In genomic region chr14:81170104-81170828, GRCh38 we compare ENCODE assay signal across 8 cellular contexts. TPM values are rescaled to one million over a fixed set of nuclear protein-coding genes. Genes with fewer than 3 reads are reported as not detected.
A peak's percentile ranks its signal among the peaks of the same experiment; 100 is the strongest.
DNase-seq lines count a peak whose midpoint lies in the region; ATAC-seq and TF ChIP-seq lines count a peak whose summit lies in the region.

No MANE protein-coding gene starts in this region.

- peak overlapping the region; percentile 70 for H2AFZ ChIP-seq in OCI-LY3 (ENCODE audit: low read depth, low read length)

- H4K20me1 ChIP-seq in OCI-LY3 (ENCODE audit: insufficient read depth, low read length) = 0 out of 2 replicates have a peak, but pooled peaks cover 4% of the 10 kb centered on the region

- H3K4me3 ChIP-seq in OCI-LY3 (ENCODE audit: low read length) = peak overlapping the region; percentile 78
- peak overlapping the region; percentile 60 to 62 for H3K4me3 ChIP-seq in esophagus (ENCODE audit: low read depth in 1 of 2, low read length in 2 of 2)
- peak overlapping the region; percentile 77 for H3K4me3 ChIP-seq in mucosa of stomach (ENCODE audit: low read length)

- H3K36me3 ChIP-seq in OCI-LY3 (replicated peaks; ENCODE audit: low read depth, low read length) = no peaks in the 10 kb centered on the region
- H3K36me3 ChIP-seq in esophagus (ENCODE audit: control insufficient read depth in 2 of 2, insufficient read depth in 2 of 2, low read length in 1 of 2) = no peaks in the 10 kb centered on the region
- H3K36me3 ChIP-seq in mucosa of stomach (ENCODE audit: control insufficient read depth, insufficient read depth, low read length) = no peaks in the 10 kb centered on the region

- peak overlapping the region; percentile 84 for H3K27ac ChIP-seq in OCI-LY3 (ENCODE audit: low read length)
- peak overlapping the region; percentile 94 to 100 for H3K27ac ChIP-seq in esophagus (ENCODE audit: low read depth in 2 of 2, low read length in 1 of 2)

- peak; percentile 81 for TF ChIP-seq CTCF in OCI-LY3 (IDR thresholded peaks at IDR 0.05; ENCODE audit: low read depth, low read length)

- DNase-seq in DMS153 (lab: John Stamatoyannopoulos, UW) = peak; percentile 79
- DNase-seq in HuH-7.5 (ENCODE audit: low spot score) = peak; percentile 55
- DNase-seq in activated T-cell treated with anti-CD3 and anti-CD28 coated beads for 48 hours (ENCODE audit: low read depth) = peak; percentile 79
- DNase-seq in stimulated activated CD8-positive, alpha-beta memory T cell treated with anti-CD3 and anti-CD28 coated beads, Interleukin-7, amount 100 ng/mL, for 1 hour (ENCODE audit: low read depth in 2 of 2) = peak; percentile 67 to 77

- H3K79me2 ChIP-seq in OCI-LY3 (ENCODE audit: low read length) = no peaks in the 10 kb centered on the region

- no peaks in the 10 kb centered on the region for H3K27me3 ChIP-seq in OCI-LY3 (ENCODE audit: low read depth, low read length)
- no peaks in the 10 kb centered on the region for H3K27me3 ChIP-seq in esophagus (ENCODE audit: control insufficient read depth in 1 of 2, insufficient read depth in 2 of 2, low read length in 2 of 2)
- no peaks in the 10 kb centered on the region for H3K27me3 ChIP-seq in mucosa of stomach (ENCODE audit: control insufficient read depth, insufficient read depth, low read length)

- H3K9ac ChIP-seq in OCI-LY3 (ENCODE audit: low read length) (peak overlapping the region; percentile 83), mucosa of stomach (ENCODE audit: low read length) (peak overlapping the region; percentile 81)

- peaks cover 35% of the 10 kb centered on the region for H3K4me1 ChIP-seq in OCI-LY3 (ENCODE audit: low read length)
- H3K4me1 ChIP-seq in esophagus (ENCODE audit: control insufficient read depth in 2 of 2, insufficient read depth in 2 of 2, low read length in 1 of 2) = peaks cover 0 to 4% of the 10 kb centered on the region in 2 donors
- H3K4me1 ChIP-seq in mucosa of stomach (ENCODE audit: control insufficient read depth, insufficient read depth, low read length) = peaks cover 11% of the 10 kb centered on the region

- peak; percentile 94 for ATAC-seq in GM21526 (IDR thresholded peaks at IDR 0.05; ENCODE audit: low FRiP score, unreplicated experiment)

- peak overlapping the region; percentile 89 for H3K4me2 ChIP-seq in OCI-LY3 (ENCODE audit: low read length)

- no peaks in the 10 kb centered on the region for H3K9me3 ChIP-seq in OCI-LY3 (ENCODE audit: insufficient read depth, low read length)
- no peaks in the 10 kb centered on the region for H3K9me3 ChIP-seq in esophagus (ENCODE audit: control insufficient read depth in 2 of 2, insufficient read depth in 1 of 2, low read depth in 1 of 2, low read length in 1 of 2)
- no peaks in the 10 kb centered on the region for H3K9me3 ChIP-seq in mucosa of stomach (ENCODE audit: control insufficient read depth, low read length)

- WGBS in esophagus, 2 donors = 0% methylated on average over 28 of the region's 28 CpGs

RNA-seq across cellular contexts. Expression of gene GTF2A1, which starts 50.5 kb away (rescaled TPM):
- 1 to 10 TPM; 3.8 to 6.2 TPM for polyA plus RNA-seq in esophagus

Comparison
In these comparisons a context has a peak if more than half of its experiments do, and no peak if none do; other contexts are left out.
1. Peak in every context shown above with its lines: DNase-seq, ATAC-seq, H3K4me3 ChIP-seq and H3K27ac ChIP-seq.